Comparison of ENCODE assay signal across 8 cellular contexts in the genomic region with DNA sequence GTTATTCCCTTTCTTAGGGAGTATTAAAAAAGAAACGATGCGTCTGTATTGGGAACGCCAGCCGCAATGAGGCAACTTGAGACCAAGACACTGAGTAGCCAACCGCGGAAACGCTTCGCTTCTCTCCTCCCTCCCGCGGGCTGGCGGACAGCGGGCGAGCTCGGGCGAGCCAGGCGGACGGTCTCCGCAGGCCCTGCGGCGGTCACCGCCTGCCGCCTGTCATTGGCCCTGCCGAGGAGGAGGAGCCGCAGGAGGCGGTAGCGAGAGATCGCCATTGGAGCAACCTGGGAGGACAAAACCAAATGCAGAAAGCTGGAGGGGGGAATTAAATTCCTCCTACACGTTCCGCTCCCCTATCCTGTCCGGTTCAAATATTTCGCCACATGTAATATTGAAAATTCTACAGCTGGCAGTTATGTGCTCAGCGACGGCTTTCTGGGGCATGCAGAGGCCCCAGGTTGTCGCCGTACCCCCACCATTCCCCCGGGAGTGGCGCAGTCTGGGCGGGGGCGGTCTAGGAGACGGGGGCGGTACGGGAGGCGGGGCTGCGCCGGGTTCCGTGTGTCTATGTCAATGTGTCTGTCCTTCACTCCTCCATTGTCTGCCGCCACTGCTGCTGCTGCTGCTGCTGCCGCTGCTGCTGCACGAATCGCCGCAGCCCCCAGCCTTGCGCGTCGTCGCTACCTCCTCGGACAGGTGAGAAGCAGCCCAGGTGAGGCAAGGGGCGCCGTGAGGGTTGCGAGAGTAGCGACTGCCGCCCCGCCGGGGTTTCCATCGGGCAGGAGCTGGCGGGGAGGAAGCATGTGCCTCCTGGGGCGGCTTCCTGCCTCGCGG. TPM values are rescaled to one million over a fixed set of nuclear protein-coding genes. Genes with fewer than 3 reads are reported as not detected.
A peak's percentile ranks its signal among the peaks of the same experiment; 100 is the strongest.
DNase-seq lines count a peak whose midpoint lies in the region; ATAC-seq, FAIRE-seq and TF ChIP-seq lines count a peak whose summit lies in the region.

ANKMY2 (minus strand) TSS at position 162 of the 834 bp plus-strand sequence. CDS start 181 bp downstream, outside the sequence.
BZW2 (plus strand) TSS at position 589 of the 834 bp plus-strand sequence. CDS start 19,263 bp downstream, outside the sequence.

- H3K27ac Mint-ChIP-seq in natural killer cell, result peak within 1 kb of the TSS; percentile 94 to 96

- H3K9me3 Mint-ChIP-seq in natural killer cell, result no peaks in the 10 kb centered on the region

- peak; percentile 100 for TF ChIP-seq POLR2A in H54 (IDR thresholded peaks at IDR 0.05; ENCODE audit: low read depth, low read length)

- no peak for TF ChIP-seq CTCF in RWPE1 (conservative IDR thresholded peaks at IDR 0.05; ENCODE audit: low read depth)
- TF ChIP-seq CTCF in fibroblast of pulmonary artery (IDR thresholded peaks at IDR 0.05; ENCODE audit: low read length, missing control alignments), result no peak
- TF ChIP-seq CTCF in natural killer cell (IDR thresholded peaks at IDR 0.05), result no peak

- intact Hi-C loops in natural killer cell (cut with micrococcal nuclease), result loop anchor here (2.0 to 10.0 kb wide), 3 partner anchors 81 to 586 kb away; partner anchors contain the start of gene CRPPA

- POLR2A ChIA-PET in RWPE1 (lab: Yijun Ruan, JAX; ENCODE audit: low non-redundant PET), result interaction anchor here (0.7 kb wide), 1 partner anchor 22 kb away, joined by 3 read pairs; no protein-coding TSS in a partner anchor

- H3K27me3 Mint-ChIP-seq in natural killer cell (ENCODE audit: low read depth in 2 of 2), result no peaks in the 10 kb centered on the region

- H3K36me3 Mint-ChIP-seq in natural killer cell, result no peaks in the 10 kb centered on the region

- peak; percentile 85 to 97 (median 90) for ATAC-seq in natural killer cell

- peak within 1 kb of the TSS; percentile 99 for H3K4me3 Mint-ChIP-seq in natural killer cell

- DNase-seq in EH (ENCODE audit: low read depth) (peak; percentile 97), H54 (ENCODE audit: insufficient read length, low spot score) (peak; percentile 98), LoVo (ENCODE audit: low spot score) (peak; percentile 99), RWPE1 (ENCODE audit: low spot score) (peak; percentile 97), fibroblast of pulmonary artery (ENCODE audit: low read depth) (peak; percentile 97), natural killer cell (peak; percentile 93)
- peak; percentile 87 for DNase-seq in activated T-helper 9 cell treated with anti-CD3 and anti-CD28 coated beads, Interleukin-2, amount 50 U/mL, for 16 hours (ENCODE audit: low read depth)
- peak; percentile 85 to 99 (median 92) for DNase-seq in stimulated activated naive CD4-positive, alpha-beta T cell (lab: John Stamatoyannopoulos, UW)

- H3K27ac ChIP-seq in RWPE1, result peak within 1 kb of the TSS; percentile 93

- CTCF ChIA-PET in RWPE1 (lab: Yijun Ruan, JAX), result interaction anchor here (0.5 to 0.7 kb wide), 4 partner anchors 12 to 332 kb away, joined by 3 to 6 read pairs (median 4); no protein-coding TSS in a partner anchor

- H3K4me3 ChIP-seq in fibroblast of pulmonary artery (replicated peaks; ENCODE audit: low read depth, low read length), result peak within 1 kb of the TSS; percentile 89

- FAIRE-seq in H54 (lab: Jason Lieb, UNC), result peak; percentile 91

- H3K4me1 Mint-ChIP-seq in natural killer cell, result peaks cover 60 to 70% of the 10 kb centered on the region in 2 donors

RNA-seq across cellular contexts. Expression of gene ANKMY2, which starts in this region (rescaled TPM):
- total RNA-seq in natural killer cell, result 10 to 100 TPM; 15.5 to 21.4 (median 19.4) TPM

RNA-seq across cellular contexts. Expression of gene BZW2, which starts in this region (rescaled TPM):
- 10 to 100 TPM; 15.3 to 21.0 (median 19.9) TPM for total RNA-seq in natural killer cell

Comparison
In these comparisons a context has a peak if more than half of its experiments do, and no peak if none do; other contexts are left out.
1. Peak in every context shown above with its lines: DNase-seq, ATAC-seq, H3K4me3 ChIP-seq and H3K27ac ChIP-seq.